In the genomic region with DNA sequence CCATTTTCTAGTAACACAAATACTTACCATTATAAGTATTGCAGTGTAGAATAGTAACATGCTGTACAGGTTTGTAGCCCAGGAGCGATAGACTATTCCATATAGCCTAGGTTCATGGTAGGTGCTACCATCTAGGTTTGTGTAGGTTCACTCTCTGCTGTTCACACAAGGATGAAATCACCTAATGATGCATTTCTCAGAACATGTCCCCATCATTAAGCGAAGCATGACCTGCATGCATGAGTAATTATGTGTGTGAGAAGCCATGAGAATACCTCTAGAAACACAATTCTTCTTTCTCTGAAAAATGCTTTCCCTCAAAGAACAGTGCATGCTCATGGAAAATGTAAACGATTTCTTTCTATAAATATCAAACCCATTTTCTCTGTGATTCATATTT, we compare ENCODE assay signal across 27 cellular contexts.
DNase-seq lines count a peak whose midpoint lies in the region; ATAC-seq, FAIRE-seq and TF ChIP-seq lines count a peak whose summit lies in the region.
"Had no signal": no experiment of that assay in that cellular context is flagged by ENCODE, and none has a peak within 500 bp of the region (broad histone marks: within the 10 kb centered on the region; RNA-seq: fewer than 3 reads in every experiment).

No MANE protein-coding gene starts in this region.

- no peak overlapping the region for H3K4me2 ChIP-seq in GM12878 (ENCODE audit: control insufficient read depth, insufficient read depth)
- H3K4me2 ChIP-seq: SK-N-SH had no signal

- POLR2A ChIA-PET in GM12878 (lab: Charles Lee), result no interaction called here

- no peak overlapping the region for H3K4me3 ChIP-seq in GM12878

- no peaks in the 10 kb centered on the region for H3K4me1 Mint-ChIP-seq in immature natural killer cell
- H3K4me1 Mint-ChIP-seq: CD14-positive monocyte; CD8-positive, alpha-beta memory T cell had no signal

- no peaks in the 10 kb centered on the region for H3K9me3 Mint-ChIP-seq in immature natural killer cell
- H3K9me3 Mint-ChIP-seq: CD14-positive monocyte; CD8-positive, alpha-beta memory T cell; T-helper 1 cell treated with Interleukin-12 subunit alpha and Interleukin-12 subunit beta and Interleukin-4 antibody, amounts not matched to agents 30 μg/mL and 1 μg/mL, for 36 hours had no signal

- 16% methylated on average over 3 of the region's 3 CpGs for WGBS in GM12878 (ENCODE audit: insufficient coverage, insufficient replicate concordance, low lambda C conversion rate, missing lambda C conversion rate)

- FAIRE-seq in GM12878 (lab: Jason Lieb, UNC), result no peak
- FAIRE-seq: G401.6, GM18507, H54 had no signal

- DNase-seq in DMS53 (lab: John Stamatoyannopoulos, UW) (peak; percentile 21), DMS53 treated with DMSO at 0.1 percent for 48 hours (lab: John Stamatoyannopoulos, UW; ENCODE audit: unreplicated experiment) (no peak), GM12878 (ENCODE audit: low read depth, low spot score) (peak; percentile 33), immature natural killer cell (no peak), NK-92 (lab: John Stamatoyannopoulos, UW; ENCODE audit: unreplicated experiment) (no peak)
- DNase-seq: ACHN; BE2C; Calu3; CD8-positive, alpha-beta memory T cell; KBM-7; MV-4-11; NCI-H1105; NCI-H146; NCI-H2029; NCI-H446; NCI-H526; SK-N-SH; SW 1271 had no signal

- ATAC-seq in GM19351 (IDR thresholded peaks at IDR 0.05; ENCODE audit: unreplicated experiment) (peak; percentile 63), GM12878 (peak; percentile 82), HG02973 (IDR thresholded peaks at IDR 0.05; ENCODE audit: unreplicated experiment) (no peak), GM21367 (IDR thresholded peaks at IDR 0.05; ENCODE audit: unreplicated experiment) (no peak)

- no peak overlapping the region for H3K27ac ChIP-seq in GM12878 (ENCODE audit: control insufficient read depth, insufficient read depth)
- H3K27ac ChIP-seq: 22Rv1 had no signal

- H3K36me3 ChIP-seq in GM12878 (ENCODE audit: control insufficient read depth in 2 of 2, insufficient read depth in 2 of 2, low read length in 1 of 2), result no peaks in the 10 kb centered on the region
- H3K36me3 ChIP-seq: BE2C had no signal

- H3K9me3 ChIP-seq in GM12878 (replicated peaks; ENCODE audit: control insufficient read depth, insufficient read depth, low read length), result no peaks in the 10 kb centered on the region
- H3K9me3 ChIP-seq: BE2C, SK-N-SH had no signal

- no peak overlapping the region for H2AFZ ChIP-seq in GM12878 (ENCODE audit: control insufficient read depth, low read depth, low read length)

- no peak overlapping the region for H3K4me3 Mint-ChIP-seq in immature natural killer cell
- H3K4me3 Mint-ChIP-seq: CD14-positive monocyte; CD8-positive, alpha-beta memory T cell; T-helper 1 cell treated with Interleukin-12 subunit alpha and Interleukin-12 subunit beta and Interleukin-4 antibody, amounts not matched to agents 30 μg/mL and 1 μg/mL, for 36 hours had no signal

- RAD21 ChIA-PET in GM12878 (lab: Charles Lee; ENCODE audit: unreplicated experiment), result no interaction called here

- in situ Hi-C loops in GM12878 (cut with MboI), result no loop called here

- no peak for TF ChIP-seq CTCF in GM12878 (IDR thresholded peaks at IDR 0.05 in 2 of 3, conservative IDR thresholded peaks at IDR 0.05 in 1 of 3; ENCODE audit: control insufficient read depth in 2 of 3, extremely low read depth in 1 of 3, insufficient read depth in 1 of 3, low read depth in 3 of 3, low read length in 3 of 3)

- no peak for TF ChIP-seq RAD21 in GM12878 (IDR thresholded peaks at IDR 0.05; ENCODE audit: insufficient read depth, low read depth, low read length)

- H3K36me3 Mint-ChIP-seq in immature natural killer cell, result no peaks in the 10 kb centered on the region
- H3K36me3 Mint-ChIP-seq: CD14-positive monocyte; CD8-positive, alpha-beta memory T cell had no signal

- peaks cover 0 to 2% (median 2%) of the 10 kb centered on the region in 3 donors for H3K27me3 Mint-ChIP-seq in immature natural killer cell (ENCODE audit: low read depth in 3 of 3)

- no peaks in the 10 kb centered on the region for H4K20me1 ChIP-seq in GM12878 (ENCODE audit: control insufficient read depth, insufficient read depth)

- H3K9ac ChIP-seq in GM12878 (ENCODE audit: control insufficient read depth, insufficient read depth, low read length), result no peak overlapping the region
- H3K9ac ChIP-seq: SK-N-SH had no signal

- no peak overlapping the region for H3K27ac Mint-ChIP-seq in immature natural killer cell
- H3K27ac Mint-ChIP-seq: CD14-positive monocyte; CD8-positive, alpha-beta memory T cell; T-helper 1 cell treated with Interleukin-12 subunit alpha and Interleukin-12 subunit beta and Interleukin-4 antibody, amounts not matched to agents 30 μg/mL and 1 μg/mL, for 36 hours had no signal

- no peaks in the 10 kb centered on the region for H3K79me2 ChIP-seq in GM12878 (ENCODE audit: control insufficient read depth, insufficient read depth, low read length)

- H3K27me3 ChIP-seq in GM12878 (replicated peaks in 1 of 2; ENCODE audit: control insufficient read depth in 2 of 2, insufficient read depth in 2 of 2, low read length in 1 of 2), result no peaks in the 10 kb centered on the region; a peak in 1 of 4 replicates

- H3K4me1 ChIP-seq in GM12878 (ENCODE audit: control insufficient read depth, insufficient read depth, low read length), result no peaks in the 10 kb centered on the region
- H3K4me1 ChIP-seq: BE2C had no signal

- intact Hi-C loops in GM12878 (cut with micrococcal nuclease; ENCODE audit: unreplicated experiment), result no loop called here

- CTCF ChIA-PET in GM12878 (lab: Yijun Ruan, JAX), result no interaction called here

- SMC1A ChIA-PET in GM12878 (lab: Charles Lee; ENCODE audit: uncharacterized antibody, unreplicated experiment), result interaction anchor here (1.0 kb wide), 1 partner anchor 40 kb away, joined by 3 read pairs; no protein-coding TSS in a partner anchor

- TF ChIP-seq POLR2A in GM12878 (IDR thresholded peaks at IDR 0.05; ENCODE audit: low read depth, low read length), result no peak

- no peak for TF ChIP-seq EP300 in GM12878 (IDR thresholded peaks at IDR 0.05; ENCODE audit: borderline replicate concordance in 1 of 2, control insufficient read depth in 1 of 2, low read depth in 2 of 2, low read length in 2 of 2)

- BruUV-seq in GM12878 (replicated peaks; lab: Mats Ljungman, UMichigan), result no TSS peak

TF ChIP-seq in GM12878, 131 proteins besides CTCF, POLR2A, EP300 and RAD21 (continues in another document):
- TF ChIP-seq PAX8 (IDR thresholded peaks at IDR 0.05) (peak; percentile 95; the same call in 1 of the 2 replicates), TAF1 (IDR thresholded peaks at IDR 0.05; ENCODE audit: borderline replicate concordance, low read depth, low read length) (no peak), MEF2B (IDR thresholded peaks at IDR 0.05; ENCODE audit: partially characterized antibody, poor library complexity, severe bottlenecking) (peak; percentile 17), BRCA1 (IDR thresholded peaks at IDR 0.05; ENCODE audit: low read depth, low read length) (no peak), CHD1 (IDR thresholded peaks at IDR 0.05; ENCODE audit: low read depth, low read length) (no peak), NFIC (IDR thresholded peaks at IDR 0.05; ENCODE audit: low read depth, low read length) (no peak), EGR1 (IDR thresholded peaks at IDR 0.05; ENCODE audit: borderline replicate concordance in 1 of 2, low read depth in 2 of 2, low read length in 2 of 2) (no peak), KAT2A (conservative IDR thresholded peaks at IDR 0.05; ENCODE audit: control insufficient read depth, low read depth, low read length) (no peak), RBBP5 (conservative IDR thresholded peaks at IDR 0.05) (no peak), ATF7 (IDR thresholded peaks at IDR 0.05; ENCODE audit: low read depth) (peak; percentile 63), CEBPB (IDR thresholded peaks at IDR 0.05; ENCODE audit: borderline replicate concordance in 1 of 2, low read depth in 2 of 2, low read length in 2 of 2) (no peak)
- TF ChIP-seq, protein P1, sequence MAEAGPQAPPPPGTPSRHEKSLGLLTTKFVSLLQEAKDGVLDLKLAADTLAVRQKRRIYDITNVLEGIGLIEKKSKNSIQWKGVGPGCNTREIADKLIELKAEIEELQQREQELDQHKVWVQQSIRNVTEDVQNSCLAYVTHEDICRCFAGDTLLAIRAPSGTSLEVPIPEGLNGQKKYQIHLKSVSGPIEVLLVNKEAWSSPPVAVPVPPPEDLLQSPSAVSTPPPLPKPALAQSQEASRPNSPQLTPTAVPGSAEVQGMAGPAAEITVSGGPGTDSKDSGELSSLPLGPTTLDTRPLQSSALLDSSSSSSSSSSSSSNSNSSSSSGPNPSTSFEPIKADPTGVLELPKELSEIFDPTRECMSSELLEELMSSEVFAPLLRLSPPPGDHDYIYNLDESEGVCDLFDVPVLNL (IDR thresholded peaks at IDR 0.05; ENCODE audit: low read depth, low read length), result no peak
- TF ChIP-seq, protein P2, sequence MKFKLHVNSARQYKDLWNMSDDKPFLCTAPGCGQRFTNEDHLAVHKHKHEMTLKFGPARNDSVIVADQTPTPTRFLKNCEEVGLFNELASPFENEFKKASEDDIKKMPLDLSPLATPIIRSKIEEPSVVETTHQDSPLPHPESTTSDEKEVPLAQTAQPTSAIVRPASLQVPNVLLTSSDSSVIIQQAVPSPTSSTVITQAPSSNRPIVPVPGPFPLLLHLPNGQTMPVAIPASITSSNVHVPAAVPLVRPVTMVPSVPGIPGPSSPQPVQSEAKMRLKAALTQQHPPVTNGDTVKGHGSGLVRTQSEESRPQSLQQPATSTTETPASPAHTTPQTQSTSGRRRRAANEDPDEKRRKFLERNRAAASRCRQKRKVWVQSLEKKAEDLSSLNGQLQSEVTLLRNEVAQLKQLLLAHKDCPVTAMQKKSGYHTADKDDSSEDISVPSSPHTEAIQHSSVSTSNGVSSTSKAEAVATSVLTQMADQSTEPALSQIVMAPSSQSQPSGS (IDR thresholded peaks at IDR 0.05; ENCODE audit: low read length), result 0 out of 2 replicates have a peak, but pooled peaks have one; percentile 20

Comparison
In these comparisons a context has a peak if more than half of its experiments do, and no peak if none do; other contexts are left out.
1. DNase-seq: peak in DMS53 (single experiment) and GM12878 (single experiment); none in DMS53 treated with DMSO at 0.1 percent for 48 hours (single experiment), immature natural killer cell (0 of 3) and NK-92 (single experiment).
2. ATAC-seq: peak in GM19351 (single experiment) and GM12878 (single experiment); none in HG02973 (single experiment) and GM21367 (single experiment).